Comparison of ENCODE assay signal across 16 cellular contexts in the genomic region with DNA sequence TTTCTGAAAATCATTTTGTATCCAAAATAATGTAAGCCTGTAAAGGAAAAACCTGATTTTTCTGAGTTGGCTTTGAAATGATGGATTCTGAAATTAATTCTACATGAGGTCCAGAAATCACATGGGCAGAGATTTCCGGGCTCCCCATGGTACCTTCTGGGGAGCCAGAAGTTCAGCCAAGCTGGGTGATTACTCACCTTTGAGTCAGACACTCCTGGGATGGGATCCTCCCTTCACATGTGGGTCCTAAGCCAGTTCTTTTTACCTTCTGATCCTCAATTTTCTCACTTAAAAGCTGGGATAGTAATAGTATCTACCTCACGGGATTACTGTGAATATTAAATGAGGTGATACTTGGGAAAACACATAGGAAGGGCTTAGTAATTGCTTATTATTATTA.
DNase-seq lines count a peak whose midpoint lies in the region; ATAC-seq, FAIRE-seq and TF ChIP-seq lines count a peak whose summit lies in the region.
"Had no signal": no experiment of that assay in that cellular context is flagged by ENCODE, and none has a peak within 500 bp of the region (broad histone marks: within the 10 kb centered on the region; RNA-seq: fewer than 3 reads in every experiment).

No MANE protein-coding gene starts in this region.

- H3K4me3 Mint-ChIP-seq in Caco-2 (ENCODE audit: unreplicated experiment) = no peak overlapping the region
- no peak overlapping the region for H3K4me3 Mint-ChIP-seq in chondrocyte (ENCODE audit: unreplicated experiment)
- H3K4me3 Mint-ChIP-seq: activated naive CD4-positive, alpha-beta T cell treated with anti-CD3 and anti-CD28 coated beads, Interleukin-2, amount 50 U/mL, for 24 hours; CD14-positive monocyte; stimulated activated naive CD8-positive, alpha-beta T cell treated with anti-CD3 and anti-CD28 coated beads, Interleukin-15, Interleukin-2, amounts not matched to agents 100 ng/mL and 50 ng/mL, for 24 hours had no signal

- H3K27me3 ChIP-seq in bronchial epithelial cell (ENCODE audit: control insufficient read depth, insufficient read depth, low read length) (no peaks in the 10 kb centered on the region), lower lobe of right lung (ENCODE audit: low read depth) (no peaks in the 10 kb centered on the region), Caco-2 (replicated peaks; ENCODE audit: control insufficient read depth, insufficient read depth, low read length) (no peaks in the 10 kb centered on the region), BE2C (no peaks in the 10 kb centered on the region)
- H3K27me3 ChIP-seq: Peyer's patch had no signal

- H3K9me3 ChIP-seq in lower lobe of right lung (no peaks in the 10 kb centered on the region), Caco-2 (no peaks in the 10 kb centered on the region), BE2C (no peaks in the 10 kb centered on the region)
- H3K9me3 ChIP-seq: Peyer's patch had no signal

- no peak for FAIRE-seq in bronchial epithelial cell (lab: Jason Lieb, UNC)

- no peak for ATAC-seq in lower lobe of right lung
- ATAC-seq in HG03108 (IDR thresholded peaks at IDR 0.05; ENCODE audit: unreplicated experiment) = no peak

- H3K27ac ChIP-seq in lower lobe of right lung = peak overlapping the region; percentile 38
- H3K27ac ChIP-seq: Peyer's patch had no signal

- BruUV-seq in Caco-2 (replicated peaks; lab: Mats Ljungman, UMichigan) = no TSS peak

- H3K4me1 ChIP-seq in lower lobe of right lung = peaks cover 65% of the 10 kb centered on the region
- H3K4me1 ChIP-seq in Caco-2 = peaks cover 13% of the 10 kb centered on the region
- no peaks in the 10 kb centered on the region; the same call in 1 of the 2 replicates for H3K4me1 ChIP-seq in BE2C

- H3K4me3 ChIP-seq in bronchial epithelial cell (ENCODE audit: low read depth, low read length) = no peak overlapping the region
- H3K4me3 ChIP-seq in lower lobe of right lung = no peak overlapping the region
- H3K4me3 ChIP-seq in Caco-2 (ENCODE audit: low read depth, low read length) = no peak overlapping the region
- no peak overlapping the region for H3K4me3 ChIP-seq in BE2C (ENCODE audit: low read depth, low read length)
- H3K4me3 ChIP-seq: Peyer's patch had no signal

- no peak overlapping the region for H3K27ac Mint-ChIP-seq in Caco-2 (ENCODE audit: unreplicated experiment)
- no peak overlapping the region for H3K27ac Mint-ChIP-seq in chondrocyte (ENCODE audit: unreplicated experiment)
- H3K27ac Mint-ChIP-seq: activated naive CD4-positive, alpha-beta T cell treated with anti-CD3 and anti-CD28 coated beads, Interleukin-2, amount 50 U/mL, for 24 hours; CD14-positive monocyte; progenitor cell of endocrine pancreas; stimulated activated naive CD8-positive, alpha-beta T cell treated with anti-CD3 and anti-CD28 coated beads, Interleukin-15, Interleukin-2, amounts not matched to agents 100 ng/mL and 50 ng/mL, for 24 hours had no signal

- no peaks in the 10 kb centered on the region for H3K27me3 Mint-ChIP-seq in Caco-2 (ENCODE audit: insufficient read depth, unreplicated experiment)
- H3K27me3 Mint-ChIP-seq in chondrocyte (ENCODE audit: low read depth) = no peaks in the 10 kb centered on the region
- H3K27me3 Mint-ChIP-seq: activated naive CD4-positive, alpha-beta T cell treated with anti-CD3 and anti-CD28 coated beads, Interleukin-2, amount 50 U/mL, for 24 hours; progenitor cell of endocrine pancreas; stimulated activated naive CD8-positive, alpha-beta T cell treated with anti-CD3 and anti-CD28 coated beads, Interleukin-15, Interleukin-2, amounts not matched to agents 100 ng/mL and 50 ng/mL, for 24 hours had no signal

- intact Hi-C loops in lower lobe of right lung (cut with DNase I) = no loop called here
- intact Hi-C loops in Caco-2 (cut with micrococcal nuclease; ENCODE audit: unreplicated experiment) = no loop called here

- H3K36me3 Mint-ChIP-seq in Caco-2 (ENCODE audit: insufficient read depth, unreplicated experiment) (no peaks in the 10 kb centered on the region), chondrocyte (ENCODE audit: low read depth) (no peaks in the 10 kb centered on the region)

- H3K4me1 Mint-ChIP-seq in Caco-2 (ENCODE audit: low read depth, unreplicated experiment) = peaks cover 33% of the 10 kb centered on the region
- peaks cover 36% of the 10 kb centered on the region for H3K4me1 Mint-ChIP-seq in chondrocyte (ENCODE audit: low read depth)
- H3K4me1 Mint-ChIP-seq: activated naive CD4-positive, alpha-beta T cell treated with anti-CD3 and anti-CD28 coated beads, Interleukin-2, amount 50 U/mL, for 24 hours had no signal

- CTCF ChIA-PET in Caco-2 (lab: Charles Lee) = interaction anchor here (0.6 kb wide), 1 partner anchor 63 kb away, joined by 3 read pairs; no protein-coding TSS in a partner anchor

- H3K9me3 Mint-ChIP-seq in Caco-2 (ENCODE audit: unreplicated experiment) (no peaks in the 10 kb centered on the region), chondrocyte (ENCODE audit: low read depth) (peaks cover 2% of the 10 kb centered on the region)
- H3K9me3 Mint-ChIP-seq: activated naive CD4-positive, alpha-beta T cell treated with anti-CD3 and anti-CD28 coated beads, Interleukin-2, amount 50 U/mL, for 24 hours; stimulated activated naive CD8-positive, alpha-beta T cell treated with anti-CD3 and anti-CD28 coated beads, Interleukin-15, Interleukin-2, amounts not matched to agents 100 ng/mL and 50 ng/mL, for 24 hours had no signal

- TF ChIP-seq CTCF in bronchial epithelial cell (IDR thresholded peaks at IDR 0.05; ENCODE audit: insufficient read depth, low read length, severe bottlenecking) = no peak
- no peak for TF ChIP-seq CTCF in lower lobe of right lung (IDR thresholded peaks at IDR 0.05)
- TF ChIP-seq CTCF in Caco-2 (IDR thresholded peaks at IDR 0.05; ENCODE audit: insufficient read depth in 1 of 2, low read depth in 1 of 2, low read length in 1 of 2, severe bottlenecking in 1 of 2, unreplicated experiment in 1 of 2) = no peak
- TF ChIP-seq CTCF in chondrocyte (IDR thresholded peaks at IDR 0.05) = no peak
- TF ChIP-seq CTCF in BE2C (IDR thresholded peaks at IDR 0.05; ENCODE audit: low read depth, low read length) = no peak

- no peaks in the 10 kb centered on the region for H3K36me3 ChIP-seq in bronchial epithelial cell (ENCODE audit: control insufficient read depth, insufficient read depth, low read length)
- H3K36me3 ChIP-seq in lower lobe of right lung = no peaks in the 10 kb centered on the region
- H3K36me3 ChIP-seq in Caco-2 (ENCODE audit: control insufficient read depth, insufficient read depth, low read length) = no peaks in the 10 kb centered on the region
- no peaks in the 10 kb centered on the region; the same call in 1 of the 2 replicates for H3K36me3 ChIP-seq in BE2C
- H3K36me3 ChIP-seq: Peyer's patch had no signal

- peak; percentile 53 for DNase-seq in EH (ENCODE audit: low read depth)
- DNase-seq in LoVo (ENCODE audit: low spot score) = peak; percentile 56
- DNase-seq in bronchial epithelial cell (ENCODE audit: low read depth) = peak; percentile 89
- no peak for DNase-seq in lower lobe of right lung
- no peak for DNase-seq in Caco-2
- no peak for DNase-seq in chondrocyte (ENCODE audit: low spot score)
- no peak for DNase-seq in BE2C
- DNase-seq: midbrain; NCI-H345; stimulated activated CD4-positive, alpha-beta T cell treated with anti-CD3 and anti-CD28 coated beads, Interleukin-4, amount 100 ng/mL, for 4 hours had no signal

- POLR2A ChIA-PET in Caco-2 (lab: Charles Lee) = no interaction called here

Comparison
In these comparisons a context has a peak if more than half of its experiments do, and no peak if none do; other contexts are left out.
1. DNase-seq: peak in EH (single experiment), LoVo (single experiment) and bronchial epithelial cell (single experiment); none in lower lobe of right lung (single experiment), Caco-2 (0 of 2), chondrocyte (single experiment) and BE2C (single experiment).